ENCODE assay signal across 21 cellular contexts in the genomic region with DNA sequence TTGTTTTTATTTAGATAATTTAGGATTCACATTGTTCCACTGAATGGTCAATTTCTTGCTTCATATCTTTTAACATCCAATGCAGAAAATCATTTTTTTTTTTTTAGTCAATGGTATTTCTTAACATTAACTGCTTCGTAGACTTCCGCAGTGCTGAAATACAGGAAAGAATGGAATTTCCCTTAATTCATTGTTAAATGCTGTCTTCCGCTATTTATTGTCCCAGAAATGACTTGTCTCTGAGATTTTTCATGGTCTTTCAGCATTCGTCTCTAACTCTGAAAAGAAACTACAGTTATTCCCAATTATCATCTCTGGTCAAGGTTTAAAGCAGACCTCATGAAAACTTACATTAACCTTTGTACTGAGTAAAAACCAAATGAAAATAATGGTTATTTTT.
DNase-seq lines count a peak whose midpoint lies in the region; ATAC-seq and TF ChIP-seq lines count a peak whose summit lies in the region.
"Had no signal": no experiment of that assay in that cellular context is flagged by ENCODE, and none has a peak within 500 bp of the region (broad histone marks: within the 10 kb centered on the region; RNA-seq: fewer than 3 reads in every experiment).

No MANE protein-coding gene starts in this region.

- POLR2A ChIA-PET in A673 (lab: Charles Lee; ENCODE audit: low non-redundant PET) = no interaction called here

- intact Hi-C loops in A673 (cut with micrococcal nuclease; ENCODE audit: unreplicated experiment) = no loop called here

- BruUV-seq in A673 (replicated peaks; lab: Mats Ljungman, UMichigan) = no TSS peak

- H3K27ac ChIP-seq in A673 (ENCODE audit: low read depth, low read length, poor library complexity, severe bottlenecking) = no peak overlapping the region
- no peak overlapping the region for H3K27ac ChIP-seq in brain microvascular endothelial cell
- H3K27ac ChIP-seq: 22Rv1; BLaER1 treated with 17β-estradiol and CSF1 and Interleukin-3, amounts not matched to agents 10 nM and 100 nM had no signal

- H3K4me3 ChIP-seq in A673 (ENCODE audit: low read depth, low read length, poor library complexity, severe bottlenecking) (no peak overlapping the region), brain microvascular endothelial cell (ENCODE audit: low read depth, low read length) (no peak overlapping the region)
- H3K4me3 ChIP-seq: BLaER1 treated with 17β-estradiol and CSF1 and Interleukin-3, amounts not matched to agents 10 nM and 100 nM; GM12878 had no signal

- in situ Hi-C loops in brain microvascular endothelial cell (cut with HindIII; ENCODE audit: low pct_ligation_motif_present, low sequenced_read_pairs) = no loop called here

- H3K36me3 ChIP-seq in A673 (ENCODE audit: insufficient read depth, low read length, poor library complexity, severe bottlenecking) (no peaks in the 10 kb centered on the region), brain microvascular endothelial cell (replicated peaks) (no peaks in the 10 kb centered on the region)
- H3K36me3 ChIP-seq: BE2C; BLaER1 treated with 17β-estradiol and CSF1 and Interleukin-3, amounts not matched to agents 10 nM and 100 nM had no signal

- H3K27me3 ChIP-seq in A673 (replicated peaks; ENCODE audit: insufficient read depth, low read depth, low read length, poor library complexity) (no peaks in the 10 kb centered on the region), brain microvascular endothelial cell (replicated peaks) (no peaks in the 10 kb centered on the region)
- H3K27me3 ChIP-seq: BE2C; BLaER1 treated with 17β-estradiol and CSF1 and Interleukin-3, amounts not matched to agents 10 nM and 100 nM had no signal

- ATAC-seq in HG03045 (IDR thresholded peaks at IDR 0.05; ENCODE audit: unreplicated experiment) = no peak
- ATAC-seq: GM12878 had no signal

- CTCF ChIA-PET in A673 (lab: Charles Lee) = no interaction called here

- peak; percentile 76 for DNase-seq in A673 (ENCODE audit: low spot score)
- DNase-seq in dermis microvascular lymphatic vessel endothelial cell (ENCODE audit: low read depth in 2 of 2) = peak; percentile 11 to 41
- DNase-seq in glomerular endothelial cell (ENCODE audit: extremely low read depth, low read depth, low spot score) = peak; percentile 50
- no peak for DNase-seq in germinal center (ENCODE audit: low spot score)
- DNase-seq in brain microvascular endothelial cell = no peak
- DNase-seq: ACHN; AML-193; BE2C; CD4-positive, alpha-beta T cell; CD8-positive, alpha-beta memory T cell; DMS 273 treated with DMSO at 0.1 percent for 48 hours; DMS79; EL; GDM1; GOT3; H7; HCEC 1CT had no signal

- peaks cover 19% of the 10 kb centered on the region for H3K4me1 ChIP-seq in A673 (ENCODE audit: insufficient read depth, low read length, poor library complexity, severe bottlenecking)
- H3K4me1 ChIP-seq: BE2C; BLaER1 treated with 17β-estradiol and CSF1 and Interleukin-3, amounts not matched to agents 10 nM and 100 nM had no signal

- no peaks in the 10 kb centered on the region for H3K9me3 ChIP-seq in A673 (ENCODE audit: low read depth, low read length, poor library complexity, severe bottlenecking)
- H3K9me3 ChIP-seq: BE2C; BLaER1 treated with 17β-estradiol and CSF1 and Interleukin-3, amounts not matched to agents 10 nM and 100 nM had no signal

- TF ChIP-seq CTCF in A673 (conservative IDR thresholded peaks at IDR 0.05; ENCODE audit: low read depth, low read length) (no peak), brain microvascular endothelial cell (IDR thresholded peaks at IDR 0.05; ENCODE audit: low read depth, low read length, missing control alignments) (no peak)

Comparison
In these comparisons a context has a peak if more than half of its experiments do, and no peak if none do; other contexts are left out.
1. DNase-seq: peak in A673 (single experiment), dermis microvascular lymphatic vessel endothelial cell (2 of 2) and glomerular endothelial cell (single experiment); none in germinal center (single experiment) and brain microvascular endothelial cell (single experiment).